1 cellular context compared by ENCODE assay signal in the genomic region with DNA sequence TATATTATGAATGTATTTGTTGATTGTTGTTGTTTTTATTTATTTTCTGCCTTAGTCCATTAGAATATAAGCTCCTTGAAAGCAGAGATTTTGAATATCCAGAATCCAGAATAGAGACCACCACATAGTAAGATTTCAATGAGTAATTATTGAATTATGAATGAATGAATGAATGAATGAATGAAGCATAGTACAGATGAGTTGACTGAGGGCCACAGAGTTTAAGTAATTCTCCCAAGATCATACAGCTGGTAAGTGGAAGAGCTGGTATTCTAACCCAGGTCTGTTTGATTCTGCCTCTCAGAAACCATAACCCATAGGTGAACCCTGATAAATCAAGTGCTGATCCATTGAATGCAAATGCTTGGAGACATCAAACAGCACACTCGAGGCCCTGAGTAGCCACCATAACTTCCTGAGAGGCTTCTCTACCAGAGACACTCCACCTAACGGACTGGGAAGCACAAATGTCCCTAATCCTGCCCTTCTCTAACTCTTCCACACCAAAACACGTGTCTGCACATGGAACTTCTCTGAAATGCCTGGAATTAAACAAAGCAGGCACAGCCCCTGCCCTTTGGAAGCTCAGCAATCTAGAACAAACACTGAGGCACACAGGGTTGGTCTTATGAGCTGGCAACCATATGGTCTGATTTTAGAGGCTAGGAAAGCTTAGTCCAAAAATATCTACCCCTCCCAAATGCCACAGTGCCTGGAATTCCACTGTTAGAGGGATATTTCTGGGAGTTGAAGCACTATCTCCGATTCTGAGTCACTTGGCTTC.
TF ChIP-seq lines count a peak whose summit lies in the region.

No MANE protein-coding gene starts in this region.

TF ChIP-seq in HepG2, 621 proteins besides CTCF, POLR2A, EP300 and RAD21 (continued from another document and continues in another):
- TF ChIP-seq ZNF274 (CRISPR knock-in tag; IDR thresholded peaks at IDR 0.05) (no peak), ZNF703 (CRISPR knock-in tag; IDR thresholded peaks at IDR 0.05; ENCODE audit: borderline replicate concordance) (no peak), ZNF577 (CRISPR knock-in tag; IDR thresholded peaks at IDR 0.05; ENCODE audit: borderline replicate concordance, low read depth) (no peak), KAT8 (CRISPR knock-in tag; IDR thresholded peaks at IDR 0.05) (no peak), ZNF296 (CRISPR knock-in tag; conservative IDR thresholded peaks at IDR 0.05) (no peak), KDM1A (CRISPR knock-in tag; IDR thresholded peaks at IDR 0.05) (no peak), GABPA (IDR thresholded peaks at IDR 0.05; ENCODE audit: low read depth, low read length) (no peak), GABPA (CRISPR knock-in tag; IDR thresholded peaks at IDR 0.05; ENCODE audit: low read depth) (no peak), JDP2 (CRISPR knock-in tag; IDR thresholded peaks at IDR 0.05; ENCODE audit: borderline replicate concordance) (no peak), ZFP1 (CRISPR knock-in tag; IDR thresholded peaks at IDR 0.05) (0 out of 2 replicates have a peak, but pooled peaks have one; percentile 42), HNRNPK (IDR thresholded peaks at IDR 0.05; ENCODE audit: low read depth, low read length, poor library complexity, severe bottlenecking) (no peak), ZNF841 (CRISPR knock-in tag; IDR thresholded peaks at IDR 0.05; ENCODE audit: borderline replicate concordance) (0 out of 2 replicates have a peak, but pooled peaks have one; percentile 55), DMAP1 (CRISPR knock-in tag; IDR thresholded peaks at IDR 0.05) (peak; percentile 87), ZNF468 (CRISPR knock-in tag; IDR thresholded peaks at IDR 0.05) (no peak), PHF8 (CRISPR knock-in tag; IDR thresholded peaks at IDR 0.05) (no peak), POLR2AphosphoS2 (IDR thresholded peaks at IDR 0.05; ENCODE audit: low read depth, low read length) (no peak), MIER3 (CRISPR knock-in tag; IDR thresholded peaks at IDR 0.05; ENCODE audit: borderline replicate concordance) (no peak), NCOA1 (CRISPR knock-in tag; IDR thresholded peaks at IDR 0.05) (no peak), ZSCAN22 (CRISPR knock-in tag; IDR thresholded peaks at IDR 0.05) (no peak), ZNF773 (CRISPR knock-in tag; IDR thresholded peaks at IDR 0.05; ENCODE audit: borderline replicate concordance) (no peak)
- TF ChIP-seq, protein P1, sequence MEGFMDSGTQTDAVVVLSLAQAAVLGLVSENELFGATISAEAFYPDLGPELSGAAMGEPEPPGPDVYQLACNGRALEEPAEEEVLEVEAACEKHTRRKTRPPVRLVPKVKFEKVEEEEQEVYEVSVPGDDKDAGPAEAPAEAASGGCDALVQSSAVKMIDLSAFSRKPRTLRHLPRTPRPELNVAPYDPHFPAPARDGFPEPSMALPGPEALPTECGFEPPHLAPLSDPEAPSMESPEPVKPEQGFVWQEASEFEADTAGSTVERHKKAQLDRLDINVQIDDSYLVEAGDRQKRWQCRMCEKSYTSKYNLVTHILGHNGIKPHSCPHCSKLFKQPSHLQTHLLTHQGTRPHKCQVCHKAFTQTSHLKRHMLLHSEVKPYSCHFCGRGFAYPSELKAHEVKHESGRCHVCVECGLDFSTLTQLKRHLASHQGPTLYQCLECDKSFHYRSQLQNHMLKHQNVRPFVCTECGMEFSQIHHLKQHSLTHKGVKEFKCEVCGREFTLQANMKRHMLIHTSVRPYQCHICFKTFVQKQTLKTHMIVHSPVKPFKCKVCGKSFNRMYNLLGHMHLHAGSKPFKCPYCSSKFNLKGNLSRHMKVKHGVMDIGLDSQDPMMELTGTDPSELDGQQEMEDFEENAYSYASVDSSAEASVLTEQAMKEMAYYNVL (CRISPR knock-in tag; IDR thresholded peaks at IDR 0.05; ENCODE audit: borderline replicate concordance): no peak
- TF ChIP-seq, protein P2, sequence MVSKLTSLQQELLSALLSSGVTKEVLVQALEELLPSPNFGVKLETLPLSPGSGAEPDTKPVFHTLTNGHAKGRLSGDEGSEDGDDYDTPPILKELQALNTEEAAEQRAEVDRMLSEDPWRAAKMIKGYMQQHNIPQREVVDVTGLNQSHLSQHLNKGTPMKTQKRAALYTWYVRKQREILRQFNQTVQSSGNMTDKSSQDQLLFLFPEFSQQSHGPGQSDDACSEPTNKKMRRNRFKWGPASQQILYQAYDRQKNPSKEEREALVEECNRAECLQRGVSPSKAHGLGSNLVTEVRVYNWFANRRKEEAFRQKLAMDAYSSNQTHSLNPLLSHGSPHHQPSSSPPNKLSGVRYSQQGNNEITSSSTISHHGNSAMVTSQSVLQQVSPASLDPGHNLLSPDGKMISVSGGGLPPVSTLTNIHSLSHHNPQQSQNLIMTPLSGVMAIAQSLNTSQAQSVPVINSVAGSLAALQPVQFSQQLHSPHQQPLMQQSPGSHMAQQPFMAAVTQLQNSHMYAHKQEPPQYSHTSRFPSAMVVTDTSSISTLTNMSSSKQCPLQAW (CRISPR knock-in tag; IDR thresholded peaks at IDR 0.05): no peak
- TF ChIP-seq, protein P3, sequence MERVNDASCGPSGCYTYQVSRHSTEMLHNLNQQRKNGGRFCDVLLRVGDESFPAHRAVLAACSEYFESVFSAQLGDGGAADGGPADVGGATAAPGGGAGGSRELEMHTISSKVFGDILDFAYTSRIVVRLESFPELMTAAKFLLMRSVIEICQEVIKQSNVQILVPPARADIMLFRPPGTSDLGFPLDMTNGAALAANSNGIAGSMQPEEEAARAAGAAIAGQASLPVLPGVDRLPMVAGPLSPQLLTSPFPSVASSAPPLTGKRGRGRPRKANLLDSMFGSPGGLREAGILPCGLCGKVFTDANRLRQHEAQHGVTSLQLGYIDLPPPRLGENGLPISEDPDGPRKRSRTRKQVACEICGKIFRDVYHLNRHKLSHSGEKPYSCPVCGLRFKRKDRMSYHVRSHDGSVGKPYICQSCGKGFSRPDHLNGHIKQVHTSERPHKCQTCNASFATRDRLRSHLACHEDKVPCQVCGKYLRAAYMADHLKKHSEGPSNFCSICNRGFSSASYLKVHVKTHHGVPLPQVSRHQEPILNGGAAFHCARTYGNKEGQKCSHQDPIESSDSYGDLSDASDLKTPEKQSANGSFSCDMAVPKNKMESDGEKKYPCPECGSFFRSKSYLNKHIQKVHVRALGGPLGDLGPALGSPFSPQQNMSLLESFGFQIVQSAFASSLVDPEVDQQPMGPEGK (CRISPR knock-in tag; IDR thresholded peaks at IDR 0.05): peak; percentile 57
- TF ChIP-seq, protein P4, sequence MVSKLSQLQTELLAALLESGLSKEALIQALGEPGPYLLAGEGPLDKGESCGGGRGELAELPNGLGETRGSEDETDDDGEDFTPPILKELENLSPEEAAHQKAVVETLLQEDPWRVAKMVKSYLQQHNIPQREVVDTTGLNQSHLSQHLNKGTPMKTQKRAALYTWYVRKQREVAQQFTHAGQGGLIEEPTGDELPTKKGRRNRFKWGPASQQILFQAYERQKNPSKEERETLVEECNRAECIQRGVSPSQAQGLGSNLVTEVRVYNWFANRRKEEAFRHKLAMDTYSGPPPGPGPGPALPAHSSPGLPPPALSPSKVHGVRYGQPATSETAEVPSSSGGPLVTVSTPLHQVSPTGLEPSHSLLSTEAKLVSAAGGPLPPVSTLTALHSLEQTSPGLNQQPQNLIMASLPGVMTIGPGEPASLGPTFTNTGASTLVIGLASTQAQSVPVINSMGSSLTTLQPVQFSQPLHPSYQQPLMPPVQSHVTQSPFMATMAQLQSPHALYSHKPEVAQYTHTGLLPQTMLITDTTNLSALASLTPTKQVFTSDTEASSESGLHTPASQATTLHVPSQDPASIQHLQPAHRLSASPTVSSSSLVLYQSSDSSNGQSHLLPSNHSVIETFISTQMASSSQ (IDR thresholded peaks at IDR 0.05; ENCODE audit: low read depth): no peak
- TF ChIP-seq, protein P4 (CRISPR knock-in tag; IDR thresholded peaks at IDR 0.05; ENCODE audit: borderline replicate concordance): no peak
- TF ChIP-seq, protein P5, sequence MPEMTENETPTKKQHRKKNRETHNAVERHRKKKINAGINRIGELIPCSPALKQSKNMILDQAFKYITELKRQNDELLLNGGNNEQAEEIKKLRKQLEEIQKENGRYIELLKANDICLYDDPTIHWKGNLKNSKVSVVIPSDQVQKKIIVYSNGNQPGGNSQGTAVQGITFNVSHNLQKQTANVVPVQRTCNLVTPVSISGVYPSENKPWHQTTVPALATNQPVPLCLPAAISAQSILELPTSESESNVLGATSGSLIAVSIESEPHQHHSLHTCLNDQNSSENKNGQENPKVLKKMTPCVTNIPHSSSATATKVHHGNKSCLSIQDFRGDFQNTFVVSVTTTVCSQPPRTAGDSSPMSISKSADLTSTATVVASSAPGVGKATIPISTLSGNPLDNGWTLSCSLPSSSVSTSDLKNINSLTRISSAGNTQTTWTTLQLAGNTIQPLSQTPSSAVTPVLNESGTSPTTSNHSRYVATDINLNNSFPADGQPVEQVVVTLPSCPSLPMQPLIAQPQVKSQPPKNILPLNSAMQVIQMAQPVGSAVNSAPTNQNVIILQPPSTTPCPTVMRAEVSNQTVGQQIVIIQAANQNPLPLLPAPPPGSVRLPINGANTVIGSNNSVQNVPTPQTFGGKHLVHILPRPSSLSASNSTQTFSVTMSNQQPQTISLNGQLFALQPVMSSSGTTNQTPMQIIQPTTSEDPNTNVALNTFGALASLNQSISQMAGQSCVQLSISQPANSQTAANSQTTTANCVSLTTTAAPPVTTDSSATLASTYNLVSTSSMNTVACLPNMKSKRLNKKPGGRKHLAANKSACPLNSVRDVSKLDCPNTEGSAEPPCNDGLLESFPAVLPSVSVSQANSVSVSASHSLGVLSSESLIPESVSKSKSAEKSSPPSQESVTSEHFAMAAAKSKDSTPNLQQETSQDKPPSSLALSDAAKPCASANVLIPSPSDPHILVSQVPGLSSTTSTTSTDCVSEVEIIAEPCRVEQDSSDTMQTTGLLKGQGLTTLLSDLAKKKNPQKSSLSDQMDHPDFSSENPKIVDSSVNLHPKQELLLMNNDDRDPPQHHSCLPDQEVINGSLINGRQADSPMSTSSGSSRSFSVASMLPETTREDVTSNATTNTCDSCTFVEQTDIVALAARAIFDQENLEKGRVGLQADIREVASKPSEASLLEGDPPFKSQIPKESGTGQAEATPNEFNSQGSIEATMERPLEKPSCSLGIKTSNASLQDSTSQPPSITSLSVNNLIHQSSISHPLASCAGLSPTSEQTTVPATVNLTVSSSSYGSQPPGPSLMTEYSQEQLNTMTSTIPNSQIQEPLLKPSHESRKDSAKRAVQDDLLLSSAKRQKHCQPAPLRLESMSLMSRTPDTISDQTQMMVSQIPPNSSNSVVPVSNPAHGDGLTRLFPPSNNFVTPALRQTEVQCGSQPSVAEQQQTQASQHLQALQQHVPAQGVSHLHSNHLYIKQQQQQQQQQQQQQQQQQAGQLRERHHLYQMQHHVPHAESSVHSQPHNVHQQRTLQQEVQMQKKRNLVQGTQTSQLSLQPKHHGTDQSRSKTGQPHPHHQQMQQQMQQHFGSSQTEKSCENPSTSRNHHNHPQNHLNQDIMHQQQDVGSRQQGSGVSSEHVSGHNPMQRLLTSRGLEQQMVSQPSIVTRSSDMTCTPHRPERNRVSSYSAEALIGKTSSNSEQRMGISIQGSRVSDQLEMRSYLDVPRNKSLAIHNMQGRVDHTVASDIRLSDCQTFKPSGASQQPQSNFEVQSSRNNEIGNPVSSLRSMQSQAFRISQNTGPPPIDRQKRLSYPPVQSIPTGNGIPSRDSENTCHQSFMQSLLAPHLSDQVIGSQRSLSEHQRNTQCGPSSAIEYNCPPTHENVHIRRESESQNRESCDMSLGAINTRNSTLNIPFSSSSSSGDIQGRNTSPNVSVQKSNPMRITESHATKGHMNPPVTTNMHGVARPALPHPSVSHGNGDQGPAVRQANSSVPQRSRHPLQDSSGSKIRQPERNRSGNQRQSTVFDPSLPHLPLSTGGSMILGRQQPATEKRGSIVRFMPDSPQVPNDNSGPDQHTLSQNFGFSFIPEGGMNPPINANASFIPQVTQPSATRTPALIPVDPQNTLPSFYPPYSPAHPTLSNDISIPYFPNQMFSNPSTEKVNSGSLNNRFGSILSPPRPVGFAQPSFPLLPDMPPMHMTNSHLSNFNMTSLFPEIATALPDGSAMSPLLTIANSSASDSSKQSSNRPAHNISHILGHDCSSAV (CRISPR knock-in tag; IDR thresholded peaks at IDR 0.05; ENCODE audit: borderline replicate concordance): no peak
- TF ChIP-seq, protein P6, sequence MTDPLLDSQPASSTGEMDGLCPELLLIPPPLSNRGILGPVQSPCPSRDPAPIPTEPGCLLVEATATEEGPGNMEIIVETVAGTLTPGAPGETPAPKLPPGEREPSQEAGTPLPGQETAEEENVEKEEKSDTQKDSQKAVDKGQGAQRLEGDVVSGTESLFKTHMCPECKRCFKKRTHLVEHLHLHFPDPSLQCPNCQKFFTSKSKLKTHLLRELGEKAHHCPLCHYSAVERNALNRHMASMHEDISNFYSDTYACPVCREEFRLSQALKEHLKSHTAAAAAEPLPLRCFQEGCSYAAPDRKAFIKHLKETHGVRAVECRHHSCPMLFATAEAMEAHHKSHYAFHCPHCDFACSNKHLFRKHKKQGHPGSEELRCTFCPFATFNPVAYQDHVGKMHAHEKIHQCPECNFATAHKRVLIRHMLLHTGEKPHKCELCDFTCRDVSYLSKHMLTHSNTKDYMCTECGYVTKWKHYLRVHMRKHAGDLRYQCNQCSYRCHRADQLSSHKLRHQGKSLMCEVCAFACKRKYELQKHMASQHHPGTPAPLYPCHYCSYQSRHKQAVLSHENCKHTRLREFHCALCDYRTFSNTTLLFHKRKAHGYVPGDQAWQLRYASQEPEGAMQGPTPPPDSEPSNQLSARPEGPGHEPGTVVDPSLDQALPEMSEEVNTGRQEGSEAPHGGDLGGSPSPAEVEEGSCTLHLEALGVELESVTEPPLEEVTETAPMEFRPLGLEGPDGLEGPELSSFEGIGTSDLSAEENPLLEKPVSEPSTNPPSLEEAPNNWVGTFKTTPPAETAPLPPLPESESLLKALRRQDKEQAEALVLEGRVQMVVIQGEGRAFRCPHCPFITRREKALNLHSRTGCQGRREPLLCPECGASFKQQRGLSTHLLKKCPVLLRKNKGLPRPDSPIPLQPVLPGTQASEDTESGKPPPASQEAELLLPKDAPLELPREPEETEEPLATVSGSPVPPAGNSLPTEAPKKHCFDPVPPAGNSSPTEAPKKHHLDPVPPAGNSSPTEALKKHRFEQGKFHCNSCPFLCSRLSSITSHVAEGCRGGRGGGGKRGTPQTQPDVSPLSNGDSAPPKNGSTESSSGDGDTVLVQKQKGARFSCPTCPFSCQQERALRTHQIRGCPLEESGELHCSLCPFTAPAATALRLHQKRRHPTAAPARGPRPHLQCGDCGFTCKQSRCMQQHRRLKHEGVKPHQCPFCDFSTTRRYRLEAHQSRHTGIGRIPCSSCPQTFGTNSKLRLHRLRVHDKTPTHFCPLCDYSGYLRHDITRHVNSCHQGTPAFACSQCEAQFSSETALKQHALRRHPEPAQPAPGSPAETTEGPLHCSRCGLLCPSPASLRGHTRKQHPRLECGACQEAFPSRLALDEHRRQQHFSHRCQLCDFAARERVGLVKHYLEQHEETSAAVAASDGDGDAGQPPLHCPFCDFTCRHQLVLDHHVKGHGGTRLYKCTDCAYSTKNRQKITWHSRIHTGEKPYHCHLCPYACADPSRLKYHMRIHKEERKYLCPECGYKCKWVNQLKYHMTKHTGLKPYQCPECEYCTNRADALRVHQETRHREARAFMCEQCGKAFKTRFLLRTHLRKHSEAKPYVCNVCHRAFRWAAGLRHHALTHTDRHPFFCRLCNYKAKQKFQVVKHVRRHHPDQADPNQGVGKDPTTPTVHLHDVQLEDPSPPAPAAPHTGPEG (CRISPR knock-in tag; IDR thresholded peaks at IDR 0.05): no peak; the same call in 1 of the 2 replicates
